In the genomic region with DNA sequence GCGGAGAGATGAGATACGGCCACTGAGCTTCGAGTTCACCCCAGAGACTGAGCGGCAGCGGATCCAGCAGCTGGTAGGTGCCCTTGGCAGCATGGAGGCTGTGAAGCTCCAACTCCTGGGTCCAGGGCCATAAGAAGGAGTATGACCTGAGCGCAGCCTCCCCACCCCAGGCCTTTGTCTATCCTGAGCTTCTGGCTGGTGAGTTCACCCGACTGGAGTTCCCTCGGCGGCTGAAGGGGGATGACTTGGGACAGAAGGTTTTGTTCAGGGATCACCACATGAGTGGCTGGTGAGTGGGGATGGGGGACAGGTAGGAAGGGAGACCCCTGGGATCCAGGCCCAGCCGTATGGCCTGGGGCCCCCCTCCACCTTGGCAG, we compare ENCODE assay signal across 16 cellular contexts. TPM values are rescaled to one million over a fixed set of nuclear protein-coding genes. Genes with fewer than 3 reads are reported as not detected.
A peak's percentile ranks its signal among the peaks of the same experiment; 100 is the strongest.
DNase-seq lines count a peak whose midpoint lies in the region; ATAC-seq and TF ChIP-seq lines count a peak whose summit lies in the region.
"Had no signal": no experiment of that assay in that cellular context is flagged by ENCODE, and none has a peak within 500 bp of the region (broad histone marks: within the 10 kb centered on the region; RNA-seq: fewer than 3 reads in every experiment).

No MANE protein-coding gene starts in this region.

- H3K4me3 Mint-ChIP-seq in T-cell, result peak overlapping the region in 2 of 3 donors; percentile 82
- H3K4me3 Mint-ChIP-seq in chondrocyte (ENCODE audit: unreplicated experiment), result no peak overlapping the region
- H3K4me3 Mint-ChIP-seq in stimulated activated effector memory CD8-positive, alpha-beta T cell treated with anti-CD3 and anti-CD28 coated beads, Interleukin-12 subunit alpha, Interleukin-12 subunit beta, amount 100 ng/mL, for 72 hours, result peak overlapping the region; percentile 95

- ATAC-seq in T-cell (replicated peaks in 1 of 4), result no peak
- ATAC-seq in stimulated activated effector memory CD8-positive, alpha-beta T cell treated with anti-CD3 and anti-CD28 coated beads, Interleukin-12 subunit alpha, Interleukin-12 subunit beta, amount 100 ng/mL, for 72 hours, result no peak
- no peak for ATAC-seq in HG02571 (IDR thresholded peaks at IDR 0.05; ENCODE audit: unreplicated experiment)

- POLR2A ChIA-PET in T-cell (lab: Charles Lee), result interaction anchor here in 1 of 2 donors (0.7 to 1.5 kb wide), 2 partner anchors 23 to 29 kb away, joined by 6 to 7 read pairs; no protein-coding TSS in a partner anchor

- H3K9me3 Mint-ChIP-seq in T-cell (no peaks in the 10 kb centered on the region), chondrocyte (ENCODE audit: low read depth) (peaks cover 3% of the 10 kb centered on the region)
- H3K9me3 Mint-ChIP-seq in stimulated activated effector memory CD8-positive, alpha-beta T cell treated with anti-CD3 and anti-CD28 coated beads, Interleukin-12 subunit alpha, Interleukin-12 subunit beta, amount 100 ng/mL, for 72 hours, result peaks cover 4% of the 10 kb centered on the region

- H3K27me3 Mint-ChIP-seq in T-cell (no peaks in the 10 kb centered on the region), chondrocyte (ENCODE audit: low read depth) (no peaks in the 10 kb centered on the region)

- no peak for TF ChIP-seq CTCF in chondrocyte (IDR thresholded peaks at IDR 0.05)

- H3K4me1 Mint-ChIP-seq in T-cell (peaks cover 87 to 89% (median 88%) of the 10 kb centered on the region in 3 donors), chondrocyte (ENCODE audit: low read depth) (peaks cover 37% of the 10 kb centered on the region)
- peaks cover 82% of the 10 kb centered on the region for H3K4me1 Mint-ChIP-seq in stimulated activated effector memory CD8-positive, alpha-beta T cell treated with anti-CD3 and anti-CD28 coated beads, Interleukin-12 subunit alpha, Interleukin-12 subunit beta, amount 100 ng/mL, for 72 hours

- CTCF ChIA-PET in T-cell (lab: Charles Lee), result interaction anchor here in 1 of 2 donors (0.7 to 1.1 kb wide), 2 partner anchors 23 to 32 kb away, joined by 3 to 6 read pairs; no protein-coding TSS in a partner anchor

- peak; percentile 58 for DNase-seq in activated CD8-positive, alpha-beta memory T cell treated with anti-CD3 and anti-CD28 coated beads for 24 hours
- no peak for DNase-seq in activated CD8-positive, alpha-beta memory T cell treated with anti-CD3 and anti-CD28 coated beads, Interleukin-2, amount 50 U/mL, for 4 hours
- DNase-seq in T-cell (peak in 1 of 34 experiments; percentile 12), chondrocyte (ENCODE audit: low spot score) (peak; percentile 60), NAMALWA (ENCODE audit: low spot score) (no peak), NCI-H187 treated with DMSO at 0.1 percent for 48 hours (lab: John Stamatoyannopoulos, UW) (no peak)
- DNase-seq in stimulated activated effector memory CD8-positive, alpha-beta T cell treated with anti-CD3 and anti-CD28 coated beads, Interleukin-12 subunit alpha, Interleukin-12 subunit beta, amount 100 ng/mL, for 72 hours (ENCODE audit: low spot score in 2 of 2), result no peak
- DNase-seq: NCI-H1417, NCI-H524 treated with DMSO at 0.1 percent for 48 hours, nucleus accumbens had no signal

- H3K27ac Mint-ChIP-seq in T-cell (peak overlapping the region; percentile 92 to 97), chondrocyte (ENCODE audit: unreplicated experiment) (no peak overlapping the region)
- peak overlapping the region; percentile 96 for H3K27ac Mint-ChIP-seq in stimulated activated effector memory CD8-positive, alpha-beta T cell treated with anti-CD3 and anti-CD28 coated beads, Interleukin-12 subunit alpha, Interleukin-12 subunit beta, amount 100 ng/mL, for 72 hours

- H3K36me3 Mint-ChIP-seq in T-cell (peaks cover 27% of the 10 kb centered on the region), chondrocyte (ENCODE audit: low read depth) (peaks cover 6% of the 10 kb centered on the region)
- H3K36me3 Mint-ChIP-seq in stimulated activated effector memory CD8-positive, alpha-beta T cell treated with anti-CD3 and anti-CD28 coated beads, Interleukin-12 subunit alpha, Interleukin-12 subunit beta, amount 100 ng/mL, for 72 hours, result peaks cover 84% of the 10 kb centered on the region

RNA-seq across cellular contexts. Expression of gene PPM1M, which starts 2.6 kb away (rescaled TPM):
- 10 to 100 TPM; 63.4 to 78.1 (median 73.4) TPM for total RNA-seq in T-cell
- 14.5 to 20.8 TPM (median 20.1 TPM) in 3 replicates for total RNA-seq in chondrocyte

RNA-seq across cellular contexts. Expression of gene TWF2, which starts 9.2 kb away (rescaled TPM):
- total RNA-seq in T-cell (10 to 100 TPM; 49.8 to 99.9 (median 88.3) TPM), chondrocyte (58.9 to 65.9 TPM (median 65.2 TPM) in 3 replicates)

RNA-seq across cellular contexts. Expression of gene TLR9, which starts 22.7 kb away (rescaled TPM):
- total RNA-seq in T-cell (1 to 10 TPM in 3 of 5 donors, under 1 TPM in 1, not detected in 1; 0.54 to 2.9 (median 2.1) TPM), chondrocyte (0.12 TPM in 1 of 3 replicates, not detected in the others)
- total RNA-seq: ascending aorta, dermis microvascular lymphatic vessel endothelial cell, H1, skeletal muscle tissue, subcutaneous adipose tissue had no signal

RNA-seq across cellular contexts. Expression of gene WDR82, which starts 30.3 kb away (rescaled TPM):
- 100 to 1,000 TPM; 119 to 159 (median 154) TPM for total RNA-seq in T-cell
- 73.0 to 74.9 TPM (median 74.7 TPM) in 3 replicates for total RNA-seq in chondrocyte

RNA-seq across cellular contexts. Expression of gene GLYCTK, which starts 39.5 kb away (rescaled TPM):
- total RNA-seq in T-cell, result 10 to 100 TPM; 36.7 to 42.5 (median 37.5) TPM
- total RNA-seq in chondrocyte, result 4.8 to 9.8 TPM (median 5.0 TPM) in 3 replicates

Comparison
In these comparisons a context has a peak if more than half of its experiments do, and no peak if none do; other contexts are left out.
1. DNase-seq: peak in activated CD8-positive, alpha-beta memory T cell treated with anti-CD3 and anti-CD28 coated beads for 24 hours (single experiment) and chondrocyte (single experiment); none in activated CD8-positive, alpha-beta memory T cell treated with anti-CD3 and anti-CD28 coated beads, Interleukin-2, amount 50 U/mL, for 4 hours (single experiment), stimulated activated effector memory CD8-positive, alpha-beta T cell treated with anti-CD3 and anti-CD28 coated beads, Interleukin-12 subunit alpha, Interleukin-12 subunit beta, amount 100 ng/mL, for 72 hours (0 of 2), NAMALWA (single experiment) and NCI-H187 treated with DMSO at 0.1 percent for 48 hours (single experiment).